Comparison of ENCODE assay signal across 8 cellular contexts in the genomic region with DNA sequence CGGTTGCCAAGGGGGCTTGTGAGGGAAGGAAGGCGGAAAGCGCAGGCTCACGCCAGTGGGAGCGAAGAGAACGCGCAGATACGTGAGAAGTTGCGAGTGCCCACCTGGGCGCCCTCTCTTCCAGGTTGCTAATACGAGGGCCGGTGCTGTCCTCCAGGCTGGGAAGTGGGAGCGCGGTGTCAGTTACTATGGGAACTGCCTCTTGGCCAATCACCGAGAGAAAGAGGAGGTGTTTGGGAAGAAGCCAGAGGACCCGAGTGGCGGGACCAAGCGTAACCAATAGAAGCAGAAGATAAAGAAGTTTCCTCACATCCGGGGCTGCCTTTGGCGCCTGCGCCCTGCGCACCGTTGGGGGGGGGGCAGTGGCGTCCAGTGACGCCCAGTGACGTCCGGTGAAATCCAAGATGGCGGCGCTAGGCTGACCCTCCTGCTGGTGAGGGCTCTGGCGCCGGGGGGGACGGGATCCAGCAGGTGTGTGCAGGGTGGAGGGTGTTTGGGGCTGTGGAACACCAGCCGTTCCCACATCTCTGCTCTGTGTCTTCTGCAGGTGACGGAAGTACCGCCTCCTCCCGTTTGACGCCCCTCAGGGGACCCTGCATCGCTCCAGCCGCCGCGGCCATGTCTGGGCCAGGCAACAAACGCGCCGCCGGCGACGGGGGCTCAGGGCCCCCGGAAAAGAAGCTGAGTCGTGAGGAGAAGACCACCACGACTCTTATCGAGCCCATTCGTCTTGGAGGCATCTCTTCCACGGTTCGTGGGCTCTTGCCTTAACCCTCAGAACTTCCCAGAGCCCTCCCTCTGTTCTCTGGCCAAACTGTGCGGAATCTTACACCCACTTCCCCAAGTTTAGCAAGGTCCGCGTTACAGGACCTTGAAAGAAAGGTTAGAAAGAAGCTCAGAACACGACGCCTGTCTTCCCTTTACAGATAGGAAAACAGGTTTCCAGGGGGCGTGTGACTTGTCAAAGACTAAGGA. TPM values are rescaled to one million over a fixed set of nuclear protein-coding genes. Genes with fewer than 3 reads are reported as not detected.
DNase-seq lines count a peak whose midpoint lies in the region; ATAC-seq and TF ChIP-seq lines count a peak whose summit lies in the region.

A gene (minus strand): TSS at position 135 of the 975 bp plus-strand sequence. CDS start 314 bp downstream, outside the sequence.
A gene (plus strand): TSS at position 395 of the 975 bp plus-strand sequence. CDS start 224 bp downstream, at position 619.

- H3K9me3 ChIP-seq in SK-N-MC (ENCODE audit: low read depth, low read length) = no peaks in the 10 kb centered on the region
- H3K9me3 ChIP-seq in suprapubic skin = no peaks in the 10 kb centered on the region

- peaks cover 22% of the 10 kb centered on the region for H3K4me1 Mint-ChIP-seq in activated naive CD4-positive, alpha-beta T cell treated with anti-CD3 and anti-CD28 coated beads, Interleukin-2, amount 50 U/mL, for 24 hours

- peak within 1 kb of the TSS; percentile 96 for H3K4me3 Mint-ChIP-seq in activated naive CD4-positive, alpha-beta T cell treated with anti-CD3 and anti-CD28 coated beads, Interleukin-2, amount 50 U/mL, for 24 hours

- H3K27ac ChIP-seq in SK-N-MC (0 out of 2 replicates have a peak within 1 kb of the TSS, but pooled peaks have one; percentile 46), suprapubic skin (peak within 1 kb of the TSS; percentile 83)

- no peak for TF ChIP-seq CTCF in suprapubic skin (IDR thresholded peaks at IDR 0.05)

- H3K9ac ChIP-seq in SK-N-MC (ENCODE audit: insufficient read length) = peak within 1 kb of the TSS; percentile 78

- H3K27me3 Mint-ChIP-seq in activated naive CD4-positive, alpha-beta T cell treated with anti-CD3 and anti-CD28 coated beads, Interleukin-2, amount 50 U/mL, for 24 hours = no peaks in the 10 kb centered on the region

- ATAC-seq in HG02588 (IDR thresholded peaks at IDR 0.05; ENCODE audit: unreplicated experiment) = peak; percentile 89

- H3K4me1 ChIP-seq in suprapubic skin = peaks cover 29% of the 10 kb centered on the region

- H3K36me3 Mint-ChIP-seq in activated naive CD4-positive, alpha-beta T cell treated with anti-CD3 and anti-CD28 coated beads, Interleukin-2, amount 50 U/mL, for 24 hours = peaks cover 8% of the 10 kb centered on the region

- peak within 1 kb of the TSS; percentile 96 for H3K4me3 ChIP-seq in GM08714 (ENCODE audit: low read length)
- H3K4me3 ChIP-seq in SK-N-MC = peak within 1 kb of the TSS; percentile 93
- H3K4me3 ChIP-seq in suprapubic skin = peak within 1 kb of the TSS; percentile 87

- no peaks in the 10 kb centered on the region for H3K9me3 Mint-ChIP-seq in activated naive CD4-positive, alpha-beta T cell treated with anti-CD3 and anti-CD28 coated beads, Interleukin-2, amount 50 U/mL, for 24 hours

- DNase-seq in NCI-H1048 (lab: John Stamatoyannopoulos, UW) (peak; percentile 86), SK-N-MC (ENCODE audit: low read depth, low spot score) (peak; percentile 86), glomerular endothelial cell (ENCODE audit: extremely low read depth, low read depth, low spot score) (peak; percentile 93), nucleus accumbens (lab: John Stamatoyannopoulos, UW) (peak; percentile 78 to 98 (median 95)), suprapubic skin (ENCODE audit: low spot score in 2 of 2) (peak; percentile 98)

- WGBS in suprapubic skin = 0% methylated on average over 30 of the region's 60 CpGs

- no peak for TF ChIP-seq EP300 in suprapubic skin (IDR thresholded peaks at IDR 0.05)

- no peaks in the 10 kb centered on the region for H3K27me3 ChIP-seq in suprapubic skin

- H3K36me3 ChIP-seq in SK-N-MC (ENCODE audit: insufficient read depth, low read length) = peaks cover 43% of the 10 kb centered on the region
- peaks cover 42% of the 10 kb centered on the region for H3K36me3 ChIP-seq in suprapubic skin

- H3K27ac Mint-ChIP-seq in activated naive CD4-positive, alpha-beta T cell treated with anti-CD3 and anti-CD28 coated beads, Interleukin-2, amount 50 U/mL, for 24 hours = peak within 1 kb of the TSS; percentile 88

- peak in 1 of 2 donors; percentile 66 for TF ChIP-seq POLR2A in suprapubic skin (IDR thresholded peaks at IDR 0.05)

RNA-seq across cellular contexts. Expression of the first gene that starts in this region (rescaled TPM):
- total RNA-seq in glomerular endothelial cell (2.0 and 6.5 TPM in 2 replicates), suprapubic skin (1 to 10 TPM; 3.8 to 6.7 (median 5.0) TPM)

RNA-seq across cellular contexts. Expression of the second gene that starts in this region (rescaled TPM):
- total RNA-seq in glomerular endothelial cell = 100.0 and 115 TPM in 2 replicates
- total RNA-seq in suprapubic skin = 10 to 100 TPM; 65.6 to 89.7 (median 76.5) TPM

Comparison
In these comparisons a context has a peak if more than half of its experiments do, and no peak if none do; other contexts are left out.
1. Peak in every context shown above with its lines: DNase-seq, ATAC-seq, H3K4me3 ChIP-seq and H3K27ac ChIP-seq.